In the genomic region with DNA sequence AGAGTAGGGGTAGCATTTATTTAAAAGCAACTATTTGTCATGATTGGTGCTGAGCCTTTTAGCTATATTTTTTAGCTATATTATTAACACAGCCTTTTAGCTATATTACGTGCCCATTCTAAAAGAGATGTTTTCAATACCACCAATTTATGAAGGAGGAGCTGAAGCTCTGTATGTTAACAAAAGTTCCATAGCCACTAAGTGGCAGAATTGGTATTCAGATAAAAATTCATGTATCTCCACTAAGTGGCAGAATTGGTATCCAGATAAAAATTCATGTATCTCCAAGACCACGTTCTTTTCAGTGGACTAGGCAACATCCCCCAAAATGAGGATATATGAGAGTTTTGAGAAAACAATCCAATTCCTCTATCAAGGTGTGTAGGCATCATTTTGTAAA, we compare ENCODE assay signal across 10 cellular contexts.
DNase-seq lines count a peak whose midpoint lies in the region; ATAC-seq and TF ChIP-seq lines count a peak whose summit lies in the region.
"Had no signal": no experiment of that assay in that cellular context is flagged by ENCODE, and none has a peak within 500 bp of the region (broad histone marks: within the 10 kb centered on the region; RNA-seq: fewer than 3 reads in every experiment).

No MANE protein-coding gene starts in this region.

- DNase-seq in GM03348 (ENCODE audit: low spot score) (peak; percentile 27), NCI-H2081 treated with DMSO at 0.1 percent for 48 hours (lab: John Stamatoyannopoulos, UW) (peak; percentile 50), brain pericyte (ENCODE audit: low read depth, low spot score) (peak; percentile 30), retinal pigment epithelial cell (ENCODE audit: low read depth) (no peak), GM13976 (ENCODE audit: low spot score) (no peak)
- DNase-seq: right lobe of liver had no signal

- no peak overlapping the region for H3K4me3 Mint-ChIP-seq in stimulated activated memory B cell treated with anti-CD40 and anti-IgM and Interleukin-4, amounts not matched to agents 10 μg/mL and 1 μg/mL and 100 μg/mL, for 72 hours

- no peak overlapping the region for H3K27ac Mint-ChIP-seq in stimulated activated memory B cell treated with anti-CD40 and anti-IgM and Interleukin-4, amounts not matched to agents 10 μg/mL and 1 μg/mL and 100 μg/mL, for 72 hours

- no peaks in the 10 kb centered on the region for H3K4me1 Mint-ChIP-seq in stimulated activated memory B cell treated with anti-CD40 and anti-IgM and Interleukin-4, amounts not matched to agents 10 μg/mL and 1 μg/mL and 100 μg/mL, for 72 hours

- H3K27me3 Mint-ChIP-seq in stimulated activated memory B cell treated with anti-CD40 and anti-IgM and Interleukin-4, amounts not matched to agents 10 μg/mL and 1 μg/mL and 100 μg/mL, for 72 hours = no peaks in the 10 kb centered on the region

- H3K36me3 Mint-ChIP-seq in stimulated activated memory B cell treated with anti-CD40 and anti-IgM and Interleukin-4, amounts not matched to agents 10 μg/mL and 1 μg/mL and 100 μg/mL, for 72 hours = no peaks in the 10 kb centered on the region

- TF ChIP-seq CTCF in retinal pigment epithelial cell (conservative IDR thresholded peaks at IDR 0.05; ENCODE audit: low read depth, low read length) (peak; percentile 25), GM13976 (IDR thresholded peaks at IDR 0.05; ENCODE audit: borderline replicate concordance, control extremely low read depth, extremely low read depth, insufficient read depth, missing control alignments) (no peak)

- in situ Hi-C loops in GM13976 (cut with MboI; ENCODE audit: low sequenced_read_pairs, unreplicated experiment) = no loop called here

- no peak overlapping the region for H3K4me3 ChIP-seq in retinal pigment epithelial cell (ENCODE audit: low read length)
- H3K4me3 ChIP-seq: right lobe of liver, suprapubic skin had no signal

- no peaks in the 10 kb centered on the region for H3K9me3 Mint-ChIP-seq in stimulated activated memory B cell treated with anti-CD40 and anti-IgM and Interleukin-4, amounts not matched to agents 10 μg/mL and 1 μg/mL and 100 μg/mL, for 72 hours

- no peak for ATAC-seq in GM18858 (IDR thresholded peaks at IDR 0.05; ENCODE audit: unreplicated experiment)
- no peak for ATAC-seq in GM19467 (IDR thresholded peaks at IDR 0.05; ENCODE audit: unreplicated experiment)
- ATAC-seq in stimulated activated memory B cell treated with anti-CD40 and anti-IgM and Interleukin-4, amounts not matched to agents 10 μg/mL and 1 μg/mL and 100 μg/mL, for 72 hours = no peak

Comparison
In these comparisons a context has a peak if more than half of its experiments do, and no peak if none do; other contexts are left out.
1. DNase-seq: peak in GM03348 (single experiment), NCI-H2081 treated with DMSO at 0.1 percent for 48 hours (single experiment) and brain pericyte (single experiment); none in retinal pigment epithelial cell (single experiment) and GM13976 (single experiment).